8 cellular contexts compared by ENCODE assay signal in genomic region chr10:93199221-93199681, GRCh38.
A peak's percentile ranks its signal among the peaks of the same experiment; 100 is the strongest.
DNase-seq lines count a peak whose midpoint lies in the region; ATAC-seq and TF ChIP-seq lines count a peak whose summit lies in the region.

No MANE protein-coding gene starts in this region.

- no peak overlapping the region for H3K27ac ChIP-seq in naive thymus-derived CD4-positive, alpha-beta T cell (ENCODE audit: low read depth, low read length)

- ATAC-seq in esophagus mucosa (peak; percentile 62), GM18505 (IDR thresholded peaks at IDR 0.05; ENCODE audit: unreplicated experiment) (no peak)
- ATAC-seq in naive thymus-derived CD4-positive, alpha-beta T cell, result peak; percentile 69

- H3K9me3 ChIP-seq in naive thymus-derived CD4-positive, alpha-beta T cell (ENCODE audit: control insufficient read depth in 2 of 3, low read length in 3 of 3), result no peaks in the 10 kb centered on the region

- H3K36me3 Mint-ChIP-seq in naive thymus-derived CD4-positive, alpha-beta T cell, result no peaks in the 10 kb centered on the region

- peaks cover 0 to 4% of the 10 kb centered on the region in 2 donors for H3K4me1 ChIP-seq in naive thymus-derived CD4-positive, alpha-beta T cell (ENCODE audit: control insufficient read depth in 2 of 2, insufficient read depth in 2 of 2, low read length in 2 of 2)

- H3K27me3 Mint-ChIP-seq in naive thymus-derived CD4-positive, alpha-beta T cell, result peaks cover 0 to 44% (median 11%) of the 10 kb centered on the region in 5 donors

- in situ Hi-C loops in Caki2 (cut with HindIII; ENCODE audit: low pct_unique_long_range_greater_than_20kb, low sequenced_read_pairs), result loop anchor here (10.0 kb wide), 1 partner anchor 66 kb away; no protein-coding TSS in a partner anchor

- no peak overlapping the region for H3K4me3 ChIP-seq in naive thymus-derived CD4-positive, alpha-beta T cell (ENCODE audit: low read length)

- peaks cover 7 to 19% (median 15%) of the 10 kb centered on the region in 7 donors for H3K4me1 Mint-ChIP-seq in naive thymus-derived CD4-positive, alpha-beta T cell

- TF ChIP-seq CTCF in GM10266 (IDR thresholded peaks at IDR 0.05; ENCODE audit: control insufficient read depth, insufficient read depth, low read depth, missing control alignments), result no peak

- TF ChIP-seq POLR2A in GM18505 (IDR thresholded peaks at IDR 0.05; ENCODE audit: borderline replicate concordance, extremely low read depth, insufficient read depth, insufficient read length), result no peak

- intact Hi-C loops in naive thymus-derived CD4-positive, alpha-beta T cell (cut with micrococcal nuclease), result no loop called here

- DNase-seq in Caki2 (ENCODE audit: low read depth) (peak; percentile 97), NOMO-1 treated with dmso at 0.1 percent for 144 hours (lab: John Stamatoyannopoulos, UW; ENCODE audit: unreplicated experiment) (peak; percentile 20), HuH-7 (ENCODE audit: low spot score) (no peak), cerebellar nuclear complex (lab: John Stamatoyannopoulos, UW) (no peak), GM10266 (ENCODE audit: extremely low spot score) (no peak)
- DNase-seq in naive thymus-derived CD4-positive, alpha-beta T cell, result no peak

- no peaks in the 10 kb centered on the region for H3K9me3 Mint-ChIP-seq in naive thymus-derived CD4-positive, alpha-beta T cell

- H3K27me3 ChIP-seq in naive thymus-derived CD4-positive, alpha-beta T cell (ENCODE audit: control insufficient read depth in 2 of 2, insufficient read depth in 2 of 2, low read length in 2 of 2), result no peaks in the 10 kb centered on the region

- no peaks in the 10 kb centered on the region for H3K36me3 ChIP-seq in naive thymus-derived CD4-positive, alpha-beta T cell (ENCODE audit: control insufficient read depth in 2 of 3, insufficient read depth in 3 of 3, low read length in 3 of 3)

- peak overlapping the region in 8 of 10 donors; percentile 16 to 84 (median 60) for H3K4me3 Mint-ChIP-seq in naive thymus-derived CD4-positive, alpha-beta T cell

- CTCF ChIA-PET in naive thymus-derived CD4-positive, alpha-beta T cell (lab: Charles Lee), result no interaction called here

- POLR2A ChIA-PET in naive thymus-derived CD4-positive, alpha-beta T cell (lab: Charles Lee), result no interaction called here

- peak overlapping the region in 1 of 9 donors; percentile 82 for H3K27ac Mint-ChIP-seq in naive thymus-derived CD4-positive, alpha-beta T cell

Comparison
In these comparisons a context has a peak if more than half of its experiments do, and no peak if none do; other contexts are left out.
1. DNase-seq: peak in Caki2 (single experiment) and NOMO-1 treated with dmso at 0.1 percent for 144 hours (single experiment); none in naive thymus-derived CD4-positive, alpha-beta T cell (0 of 9), HuH-7 (single experiment), cerebellar nuclear complex (0 of 2) and GM10266 (single experiment).